In genomic region chr12:91182664-91183455, GRCh38 we compare ENCODE assay signal across 12 cellular contexts. TPM values are rescaled to one million over a fixed set of nuclear protein-coding genes. Genes with fewer than 3 reads are reported as not detected.
DNase-seq lines count a peak whose midpoint lies in the region; ATAC-seq and TF ChIP-seq lines count a peak whose summit lies in the region.
"Had no signal": no experiment of that assay in that cellular context is flagged by ENCODE, and none has a peak within 500 bp of the region (broad histone marks: within the 10 kb centered on the region; RNA-seq: fewer than 3 reads in every experiment).

TSS of gene DCN (minus strand) at chr12:91182817. CDS start at chr12:91178552, 4,265 bp downstream.

- peak within 1 kb of the TSS in 1 of 2 experiments; percentile 21 for H3K18ac ChIP-seq in mesenchymal stem cell (ENCODE audit: low read depth in 1 of 2, low read length in 2 of 2)

- H3K9me3 Mint-ChIP-seq in naive thymus-derived CD4-positive, alpha-beta T cell, result no peaks in the 10 kb centered on the region
- H3K9me3 Mint-ChIP-seq in activated CD4-positive, alpha-beta memory T cell treated with anti-CD3 and anti-CD28 coated beads for 36 hours, result no peaks in the 10 kb centered on the region
- H3K9me3 Mint-ChIP-seq: nephron had no signal

- H3K27ac ChIP-seq in esophagus squamous epithelium (peak within 1 kb of the TSS; percentile 29 to 85 (median 75)), mesenchymal stem cell (ENCODE audit: low read length, poor library complexity, severe bottlenecking) (peak within 1 kb of the TSS; percentile 2), temporal lobe (ENCODE audit: low read depth, low read length) (no peak within 1 kb of the TSS)
- no peak within 1 kb of the TSS for H3K27ac ChIP-seq in naive thymus-derived CD4-positive, alpha-beta T cell (ENCODE audit: low read depth, low read length)

- DNase-seq in MG63, result no peak
- no peak for DNase-seq in esophagus squamous epithelium (lab: John Stamatoyannopoulos, UW)
- no peak for DNase-seq in mesenchymal stem cell
- DNase-seq in naive thymus-derived CD4-positive, alpha-beta T cell, result no peak
- no peak for DNase-seq in activated CD4-positive, alpha-beta memory T cell treated with anti-CD3 and anti-CD28 coated beads for 36 hours
- no peak for DNase-seq in middle frontal gyrus (ENCODE audit: extremely low spot score, low spot score)
- DNase-seq: activated CD8-positive, alpha-beta memory T cell treated with anti-CD3 and anti-CD28 coated beads, Interleukin-2, amount 50 U/mL, for 4 hours; NCI-H1417; stimulated activated CD8-positive, alpha-beta memory T cell treated with anti-CD3 and anti-CD28 coated beads, Interleukin-4, amount 100 ng/mL, for 48 hours had no signal

- H3K4me3 ChIP-seq in MG63 (peak within 1 kb of the TSS; percentile 47), esophagus squamous epithelium (peak within 1 kb of the TSS; percentile 6 to 62 (median 42)), mesenchymal stem cell (ENCODE audit: insufficient read depth in 1 of 2, low read depth in 1 of 2, low read length in 2 of 2) (peak within 1 kb of the TSS in 1 of 2 experiments; percentile 85)
- no peak within 1 kb of the TSS for H3K4me3 ChIP-seq in naive thymus-derived CD4-positive, alpha-beta T cell (ENCODE audit: low read length)

- no peak within 1 kb of the TSS for H4K91ac ChIP-seq in mesenchymal stem cell (ENCODE audit: low read length)

- peak within 1 kb of the TSS in 1 of 2 experiments; percentile 65 for H2BK12ac ChIP-seq in mesenchymal stem cell (ENCODE audit: low read length in 2 of 2)

- no peak within 1 kb of the TSS for H2AK5ac ChIP-seq in mesenchymal stem cell (ENCODE audit: low read length, severe bottlenecking)

- POLR2A ChIA-PET in naive thymus-derived CD4-positive, alpha-beta T cell (lab: Charles Lee), result no interaction called here
- POLR2A ChIA-PET in activated CD4-positive, alpha-beta memory T cell treated with anti-CD3 and anti-CD28 coated beads for 36 hours (lab: Charles Lee), result no interaction called here

- no peaks in the 10 kb centered on the region for H3K36me3 Mint-ChIP-seq in naive thymus-derived CD4-positive, alpha-beta T cell
- no peaks in the 10 kb centered on the region for H3K36me3 Mint-ChIP-seq in activated CD4-positive, alpha-beta memory T cell treated with anti-CD3 and anti-CD28 coated beads for 36 hours

- H3K23ac ChIP-seq in mesenchymal stem cell (ENCODE audit: low read length in 2 of 2), result no peak within 1 kb of the TSS

- H3K36me3 ChIP-seq in MG63 (no peaks in the 10 kb centered on the region; the same call in 1 of the 2 replicates), esophagus squamous epithelium (no peaks in the 10 kb centered on the region), mesenchymal stem cell (ENCODE audit: control insufficient read depth in 1 of 2, insufficient read depth in 2 of 2, low read depth in 1 of 2, low read length in 2 of 2) (peaks cover 0 to 8% of the 10 kb centered on the region in 2 experiments)
- no peaks in the 10 kb centered on the region for H3K36me3 ChIP-seq in naive thymus-derived CD4-positive, alpha-beta T cell (ENCODE audit: control insufficient read depth in 2 of 3, insufficient read depth in 3 of 3, low read length in 3 of 3)

- no peak within 1 kb of the TSS for H4K8ac ChIP-seq in mesenchymal stem cell (ENCODE audit: low read length)

- peaks cover 0 to 15% (median under 1%) of the 10 kb centered on the region in 5 donors for H3K27me3 Mint-ChIP-seq in naive thymus-derived CD4-positive, alpha-beta T cell
- no peaks in the 10 kb centered on the region for H3K27me3 Mint-ChIP-seq in activated CD4-positive, alpha-beta memory T cell treated with anti-CD3 and anti-CD28 coated beads for 36 hours

- no peaks in the 10 kb centered on the region for H3K79me1 ChIP-seq in mesenchymal stem cell (replicated peaks; ENCODE audit: low read length, poor library complexity, severe bottlenecking)

- H3K27ac Mint-ChIP-seq in naive thymus-derived CD4-positive, alpha-beta T cell, result no peak within 1 kb of the TSS
- no peak within 1 kb of the TSS for H3K27ac Mint-ChIP-seq in activated CD4-positive, alpha-beta memory T cell treated with anti-CD3 and anti-CD28 coated beads for 36 hours
- H3K27ac Mint-ChIP-seq: nephron had no signal

- 28 to 42% methylated on average over 4 of the region's 4 CpGs for WGBS in esophagus squamous epithelium, 2 donors
- 60% methylated on average over 2 of the region's 4 CpGs for WGBS in mesenchymal stem cell

- CTCF ChIA-PET in naive thymus-derived CD4-positive, alpha-beta T cell (lab: Charles Lee), result no interaction called here
- CTCF ChIA-PET in activated CD4-positive, alpha-beta memory T cell treated with anti-CD3 and anti-CD28 coated beads for 36 hours (lab: Charles Lee), result no interaction called here

- no peak within 1 kb of the TSS for H2BK5ac ChIP-seq in mesenchymal stem cell (ENCODE audit: low read depth, low read length, poor library complexity, severe bottlenecking)

- no peak within 1 kb of the TSS for H3K4me3 Mint-ChIP-seq in naive thymus-derived CD4-positive, alpha-beta T cell
- H3K4me3 Mint-ChIP-seq in activated CD4-positive, alpha-beta memory T cell treated with anti-CD3 and anti-CD28 coated beads for 36 hours, result no peak within 1 kb of the TSS
- H3K4me3 Mint-ChIP-seq: nephron had no signal

- no peak for TF ChIP-seq POLR2A in esophagus squamous epithelium (IDR thresholded peaks at IDR 0.05)

- no peak within 1 kb of the TSS for H2AFZ ChIP-seq in mesenchymal stem cell (ENCODE audit: low read depth, low read length)

- H3K4me1 ChIP-seq in esophagus squamous epithelium (peaks cover 0 to 15% (median 0%) of the 10 kb centered on the region in 3 donors), mesenchymal stem cell (ENCODE audit: control insufficient read depth, insufficient read depth, low read depth, low read length) (peaks cover 1% of the 10 kb centered on the region)
- no peaks in the 10 kb centered on the region for H3K4me1 ChIP-seq in naive thymus-derived CD4-positive, alpha-beta T cell (ENCODE audit: control insufficient read depth in 2 of 2, insufficient read depth in 2 of 2, low read length in 2 of 2)

- no peak within 1 kb of the TSS for H2BK15ac ChIP-seq in mesenchymal stem cell (ENCODE audit: low read depth, poor library complexity, severe bottlenecking)

- ATAC-seq in GM21717 (IDR thresholded peaks at IDR 0.05; ENCODE audit: unreplicated experiment), result no peak
- ATAC-seq in naive thymus-derived CD4-positive, alpha-beta T cell, result no peak

- H3K27me3 ChIP-seq in MG63, result no peaks in the 10 kb centered on the region
- no peaks in the 10 kb centered on the region for H3K27me3 ChIP-seq in esophagus squamous epithelium
- H3K27me3 ChIP-seq in mesenchymal stem cell (ENCODE audit: control insufficient read depth in 1 of 2, insufficient read depth in 1 of 2, low read length in 2 of 2), result no peaks in the 10 kb centered on the region
- no peaks in the 10 kb centered on the region for H3K27me3 ChIP-seq in naive thymus-derived CD4-positive, alpha-beta T cell (ENCODE audit: control insufficient read depth in 2 of 2, insufficient read depth in 2 of 2, low read length in 2 of 2)

- no peak within 1 kb of the TSS for H3K4ac ChIP-seq in mesenchymal stem cell (ENCODE audit: low read depth in 1 of 2, low read length in 2 of 2)

- H3K9me3 ChIP-seq in MG63, result no peaks in the 10 kb centered on the region
- H3K9me3 ChIP-seq in esophagus squamous epithelium, result no peaks in the 10 kb centered on the region
- H3K9me3 ChIP-seq in mesenchymal stem cell (ENCODE audit: control insufficient read depth, low read length), result no peaks in the 10 kb centered on the region
- H3K9me3 ChIP-seq in naive thymus-derived CD4-positive, alpha-beta T cell (ENCODE audit: control insufficient read depth in 2 of 3, low read length in 3 of 3), result no peaks in the 10 kb centered on the region

- no peaks in the 10 kb centered on the region for H3K4me1 Mint-ChIP-seq in naive thymus-derived CD4-positive, alpha-beta T cell
- no peaks in the 10 kb centered on the region for H3K4me1 Mint-ChIP-seq in activated CD4-positive, alpha-beta memory T cell treated with anti-CD3 and anti-CD28 coated beads for 36 hours (ENCODE audit: low read depth)

- H2BK120ac ChIP-seq in mesenchymal stem cell (ENCODE audit: low read depth, low read length), result peak within 1 kb of the TSS; percentile 77

- H3K9ac ChIP-seq in mesenchymal stem cell (ENCODE audit: low read length), result peak within 1 kb of the TSS; percentile 99

- TF ChIP-seq CTCF in esophagus squamous epithelium (IDR thresholded peaks at IDR 0.05), result no peak

- intact Hi-C loops in esophagus squamous epithelium (cut with DNase I), result no loop called here
- intact Hi-C loops in naive thymus-derived CD4-positive, alpha-beta T cell (cut with micrococcal nuclease), result loop anchor here in 1 of 2 donors (5.0 kb wide), 1 partner anchor 144 kb away; no protein-coding TSS in a partner anchor
- intact Hi-C loops in activated CD4-positive, alpha-beta memory T cell treated with anti-CD3 and anti-CD28 coated beads for 36 hours (cut with micrococcal nuclease), result no loop called here

- H3K4me2 ChIP-seq in mesenchymal stem cell (ENCODE audit: low read length, poor library complexity, severe bottlenecking), result peak within 1 kb of the TSS; percentile 28

- H3K14ac ChIP-seq in mesenchymal stem cell (ENCODE audit: low read length in 2 of 2), result no peak within 1 kb of the TSS

RNA-seq across cellular contexts. Expression of gene DCN, which starts in this region (rescaled TPM):
- 129 and 159 TPM in 2 replicates for total RNA-seq in MG63 (2014; rRNA removed; shearing (Covaris generic); ENCODE audit: low replicate concordance)
- total RNA-seq in esophagus squamous epithelium (1,000 to 10,000 TPM in 1 of 4 donors, 100 to 1,000 TPM in 1, 10 to 100 TPM in 2; 50.1 to 1,296 (median 333) TPM), temporal lobe (46.7 TPM)
- 62.6 TPM for polyA plus RNA-seq in mesenchymal stem cell (2013, experiment 1 of 2)
- polyA plus RNA-seq in mesenchymal stem cell (2013, experiment 2 of 2), result 61.6 TPM
- under 1 TPM in 1 of 5 experiments, not detected in 4; 0.69 TPM for total RNA-seq in naive thymus-derived CD4-positive, alpha-beta T cell
- polyA plus RNA-seq in naive thymus-derived CD4-positive, alpha-beta T cell, result not detected
- not detected for total RNA-seq in activated CD4-positive, alpha-beta memory T cell treated with anti-CD3 and anti-CD28 coated beads for 36 hours

Comparison
In these comparisons a context has a peak if more than half of its experiments do, and no peak if none do; other contexts are left out.
1. RNA of gene DCN (total RNA-seq): 50.1 to 1,296 TPM in esophagus squamous epithelium, 129 to 159 TPM in MG63 and 46.7 TPM in temporal lobe (single experiment); 0.69 TPM in naive thymus-derived CD4-positive, alpha-beta T cell and not detected in activated CD4-positive, alpha-beta memory T cell treated with anti-CD3 and anti-CD28 coated beads for 36 hours; every median in the first group is over 10 times any median in the second.
2. H3K27ac ChIP-seq: peak in esophagus squamous epithelium (4 of 4) and mesenchymal stem cell (single experiment); none in temporal lobe (single experiment) and naive thymus-derived CD4-positive, alpha-beta T cell (single experiment).